ENCODE assay signal across 11 cellular contexts in the genomic region with DNA sequence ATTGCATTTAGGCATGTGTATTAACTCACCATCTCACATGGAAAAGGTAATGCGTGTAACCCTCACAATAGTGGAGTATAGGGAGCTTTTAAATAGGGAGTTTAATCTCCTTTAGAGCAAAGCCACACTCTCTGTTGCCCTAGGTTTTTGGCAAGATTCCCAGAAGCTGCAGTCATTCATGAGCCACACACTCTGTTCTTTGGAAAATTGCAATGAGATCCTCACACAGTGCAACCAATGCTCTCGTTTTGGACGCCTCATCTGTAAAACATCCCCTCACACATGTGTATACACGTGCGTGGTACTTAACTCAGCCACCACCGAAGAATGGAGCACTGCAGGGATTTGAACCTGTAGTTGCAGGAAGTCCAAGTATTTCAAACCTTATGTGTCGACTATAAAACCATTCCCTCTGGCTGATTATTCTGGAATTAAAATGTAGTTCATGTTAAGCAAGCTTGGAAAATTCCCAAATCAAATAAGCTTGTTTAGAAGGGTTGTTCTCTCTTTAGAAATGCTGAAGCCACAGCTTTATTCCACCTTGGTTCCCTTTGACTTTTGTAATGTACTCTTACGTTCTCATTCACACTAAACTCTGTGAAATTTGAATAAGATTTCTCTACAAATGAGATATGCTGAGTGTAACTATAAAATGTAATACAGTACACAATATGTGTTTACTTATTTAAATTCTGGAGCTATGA.
DNase-seq lines count a peak whose midpoint lies in the region; ATAC-seq and TF ChIP-seq lines count a peak whose summit lies in the region.
"Had no signal": no experiment of that assay in that cellular context is flagged by ENCODE, and none has a peak within 500 bp of the region (broad histone marks: within the 10 kb centered on the region; RNA-seq: fewer than 3 reads in every experiment).

No MANE protein-coding gene starts in this region.

- H3K4me3 Mint-ChIP-seq in Calu3 (ENCODE audit: low read depth, unreplicated experiment): no peak overlapping the region
- H3K4me3 Mint-ChIP-seq in activated T-cell treated with anti-CD3 and anti-CD28 coated beads, Interleukin-2, amount 50 U/mL, for 4 hours: no peak overlapping the region

- H3K4me1 Mint-ChIP-seq in Calu3 (ENCODE audit: low read depth, unreplicated experiment): no peaks in the 10 kb centered on the region
- H3K4me1 Mint-ChIP-seq in activated T-cell treated with anti-CD3 and anti-CD28 coated beads, Interleukin-2, amount 50 U/mL, for 4 hours (ENCODE audit: low read depth): no peaks in the 10 kb centered on the region

- no peak for TF ChIP-seq CTCF in Calu3 (IDR thresholded peaks at IDR 0.05; ENCODE audit: unreplicated experiment)
- TF ChIP-seq CTCF in hepatocyte (IDR thresholded peaks at IDR 0.05; ENCODE audit: poor library complexity): no peak

- H3K79me2 ChIP-seq in hepatocyte: no peaks in the 10 kb centered on the region

- H3K27me3 Mint-ChIP-seq in Calu3 (ENCODE audit: unreplicated experiment): no peaks in the 10 kb centered on the region
- no peaks in the 10 kb centered on the region for H3K27me3 Mint-ChIP-seq in activated T-cell treated with anti-CD3 and anti-CD28 coated beads, Interleukin-2, amount 50 U/mL, for 4 hours (ENCODE audit: low read depth)

- no peaks in the 10 kb centered on the region for H3K4me1 ChIP-seq in hepatocyte (ENCODE audit: insufficient read depth)

- in situ Hi-C loops in SK-MEL-5 (cut with HindIII; ENCODE audit: low pct_unique_long_range_greater_than_20kb, low sequenced_read_pairs): no loop called here

- DNase-seq in Calu3 (peak; percentile 28), NCI-H146 treated with DMSO at 0.1 percent for 48 hours (lab: John Stamatoyannopoulos, UW; ENCODE audit: unreplicated experiment) (peak; percentile 95), SK-MEL-5 (ENCODE audit: low read depth, low spot score) (peak; percentile 40), hepatocyte (ENCODE audit: low spot score) (peak; percentile 64)
- no peak for DNase-seq in activated T-cell treated with anti-CD3 and anti-CD28 coated beads, Interleukin-2, amount 50 U/mL, for 4 hours
- DNase-seq: EL had no signal

- BruUV-seq in Calu3 (replicated peaks; lab: Mats Ljungman, UMichigan): no TSS peak

- intact Hi-C loops in Calu3 (cut with micrococcal nuclease; ENCODE audit: unreplicated experiment): no loop called here

- H3K36me3 Mint-ChIP-seq in Calu3 (ENCODE audit: insufficient read depth, unreplicated experiment): no peaks in the 10 kb centered on the region
- H3K36me3 Mint-ChIP-seq in activated T-cell treated with anti-CD3 and anti-CD28 coated beads, Interleukin-2, amount 50 U/mL, for 4 hours (ENCODE audit: insufficient read depth): no peaks in the 10 kb centered on the region

- no peaks in the 10 kb centered on the region for H3K9me3 Mint-ChIP-seq in Calu3 (ENCODE audit: low read depth, unreplicated experiment)
- no peaks in the 10 kb centered on the region for H3K9me3 Mint-ChIP-seq in activated T-cell treated with anti-CD3 and anti-CD28 coated beads, Interleukin-2, amount 50 U/mL, for 4 hours

- ATAC-seq in HG02610 (IDR thresholded peaks at IDR 0.05; ENCODE audit: unreplicated experiment): no peak
- ATAC-seq in activated T-cell treated with anti-CD3 and anti-CD28 coated beads, Interleukin-2, amount 50 U/mL, for 4 hours: no peak
- ATAC-seq in GM18858 (IDR thresholded peaks at IDR 0.05; ENCODE audit: unreplicated experiment): no peak
- ATAC-seq in HG03108 (IDR thresholded peaks at IDR 0.05; ENCODE audit: unreplicated experiment): no peak

- no peaks in the 10 kb centered on the region for H3K27me3 ChIP-seq in hepatocyte

- no peaks in the 10 kb centered on the region for H4K20me1 ChIP-seq in hepatocyte (ENCODE audit: insufficient read depth, poor library complexity, severe bottlenecking)

- no peak overlapping the region for H3K27ac ChIP-seq in hepatocyte
- H3K27ac ChIP-seq: thoracic aorta, VCaP had no signal

- H3K27ac Mint-ChIP-seq in Calu3 (ENCODE audit: unreplicated experiment): no peak overlapping the region

- no peak overlapping the region for H3K4me3 ChIP-seq in hepatocyte
- H3K4me3 ChIP-seq: thoracic aorta had no signal

- CTCF ChIA-PET in Calu3 (lab: Charles Lee): no interaction called here

- H3K4me2 ChIP-seq in hepatocyte: no peak overlapping the region

- no peaks in the 10 kb centered on the region for H3K9me2 ChIP-seq in hepatocyte (replicated peaks; ENCODE audit: insufficient read depth)

- WGBS in hepatocyte (ENCODE audit: low lambda C conversion rate, missing lambda C conversion rate): 59% methylated on average over 8 of the region's 8 CpGs

- H3K36me3 ChIP-seq in hepatocyte (replicated peaks; ENCODE audit: insufficient read depth, low read depth): no peaks in the 10 kb centered on the region
- H3K36me3 ChIP-seq: thoracic aorta had no signal

- H2AFZ ChIP-seq in hepatocyte: no peak overlapping the region

- H3K9me3 ChIP-seq in hepatocyte (ENCODE audit: low read depth): no peaks in the 10 kb centered on the region
- H3K9me3 ChIP-seq: thoracic aorta had no signal
